ENCODE assay signal across 22 cellular contexts in genomic region chr1:8362701-8363101, GRCh38. TPM values are rescaled to one million over a fixed set of nuclear protein-coding genes. Genes with fewer than 3 reads are reported as not detected.
A peak's percentile ranks its signal among the peaks of the same experiment; 100 is the strongest.
DNase-seq lines count a peak whose midpoint lies in the region; ATAC-seq and TF ChIP-seq lines count a peak whose summit lies in the region.
"Had no signal": no experiment of that assay in that cellular context is flagged by ENCODE, and none has a peak within 500 bp of the region (broad histone marks: within the 10 kb centered on the region; RNA-seq: fewer than 3 reads in every experiment).

No MANE protein-coding gene starts in this region.

- H3K27me3 ChIP-seq in heart left ventricle = no peaks in the 10 kb centered on the region
- no peaks in the 10 kb centered on the region for H3K27me3 ChIP-seq in tibial artery
- H3K27me3 ChIP-seq: right lobe of liver had no signal

- WGBS in heart left ventricle, 4 donors = 83 to 93% (median 85%) methylated on average over 8 to 13 of the region's 13 CpGs

- peaks cover 87% of the 10 kb centered on the region for H3K36me3 Mint-ChIP-seq in activated T-cell treated with anti-CD3 and anti-CD28 coated beads, Interleukin-2, amount 50 U/mL, for 24 hours (ENCODE audit: low read depth)
- peaks cover 29% of the 10 kb centered on the region for H3K36me3 Mint-ChIP-seq in activated T-cell treated with anti-CD3 and anti-CD28 coated beads, Interleukin-2, amount 50 U/mL, for 4 hours (ENCODE audit: insufficient read depth)
- H3K36me3 Mint-ChIP-seq in progenitor cell of endocrine pancreas (ENCODE audit: insufficient read depth) = peaks cover 27% of the 10 kb centered on the region

- no peak for DNase-seq in activated T-cell treated with anti-CD3 and anti-CD28 coated beads, Interleukin-2, amount 50 U/mL, for 24 hours
- no peak for DNase-seq in activated T-cell treated with anti-CD3 and anti-CD28 coated beads, Interleukin-2, amount 50 U/mL, for 4 hours
- DNase-seq in heart left ventricle (peak in 2 of 5 donors; percentile 5 to 65), progenitor cell of endocrine pancreas (ENCODE audit: low spot score, unreplicated experiment) (no peak), tibial artery (peak in 1 of 2 donors; percentile 65), inferior parietal cortex (ENCODE audit: extremely low spot score) (no peak), SKM-1 (lab: John Stamatoyannopoulos, UW; ENCODE audit: unreplicated experiment) (no peak)
- DNase-seq: 8988T; activated CD4-positive, CD25-positive, alpha-beta regulatory T cell treated with anti-CD3 and anti-CD28 coated beads, Interleukin-2, amount 50 U/mL, for 72 hours; activated CD8-positive, alpha-beta T cell treated with anti-CD3 and anti-CD28 coated beads, Interleukin-2, amount 10 ng/mL, durations not matched to agents 7 days and 5 days; activated naive CD4-positive, alpha-beta T cell treated with anti-CD3 and anti-CD28 coated beads, Interleukin-2, amount 50 U/mL, for 16 hours; cerebellar nuclear complex; GF-D8; Karpas-422; left colon; NCI-H146; NCI-H524; PC-3; right lobe of liver; SHP77 treated with DMSO at 0.1 percent for 48 hours had no signal

- intact Hi-C loops in heart left ventricle (cut with DNase I) (loop anchor here in 3 of 10 donors (2.0 to 10.0 kb wide), 3 partner anchors 52 to 362 kb away; no protein-coding TSS in a partner anchor), tibial artery (cut with DNase I; ENCODE audit: low total_unique reads) (no loop called here)

- H3K4me3 ChIP-seq in heart left ventricle (no peak overlapping the region), tibial artery (no peak overlapping the region)
- H3K4me3 ChIP-seq: right lobe of liver had no signal

- H3K9me3 ChIP-seq in heart left ventricle = no peaks in the 10 kb centered on the region
- no peaks in the 10 kb centered on the region for H3K9me3 ChIP-seq in tibial artery
- H3K9me3 ChIP-seq: right lobe of liver had no signal

- no peak overlapping the region for H3K4me3 Mint-ChIP-seq in activated T-cell treated with anti-CD3 and anti-CD28 coated beads, Interleukin-2, amount 50 U/mL, for 24 hours
- H3K4me3 Mint-ChIP-seq in activated T-cell treated with anti-CD3 and anti-CD28 coated beads, Interleukin-2, amount 50 U/mL, for 4 hours = no peak overlapping the region
- no peak overlapping the region for H3K4me3 Mint-ChIP-seq in progenitor cell of endocrine pancreas (ENCODE audit: low read depth)
- H3K4me3 Mint-ChIP-seq: activated CD8-positive, alpha-beta T cell treated with anti-CD3 and anti-CD28 coated beads, Interleukin-2, amount 10 ng/mL, durations not matched to agents 7 days and 5 days had no signal

- no peaks in the 10 kb centered on the region for H3K9me3 Mint-ChIP-seq in activated T-cell treated with anti-CD3 and anti-CD28 coated beads, Interleukin-2, amount 50 U/mL, for 24 hours
- no peaks in the 10 kb centered on the region for H3K9me3 Mint-ChIP-seq in activated T-cell treated with anti-CD3 and anti-CD28 coated beads, Interleukin-2, amount 50 U/mL, for 4 hours
- no peaks in the 10 kb centered on the region for H3K9me3 Mint-ChIP-seq in progenitor cell of endocrine pancreas (ENCODE audit: low read depth)

- H3K36me3 ChIP-seq in heart left ventricle (peaks cover 0 to 91% (median 69%) of the 10 kb centered on the region in 9 donors), tibial artery (peaks cover 60 to 89% (median 81%) of the 10 kb centered on the region in 3 donors)

- TF ChIP-seq CTCF in heart left ventricle (IDR thresholded peaks at IDR 0.05) (no peak), progenitor cell of endocrine pancreas (IDR thresholded peaks at IDR 0.05; ENCODE audit: unreplicated experiment) (no peak), tibial artery (IDR thresholded peaks at IDR 0.05) (no peak)

- H3K27me3 Mint-ChIP-seq in activated T-cell treated with anti-CD3 and anti-CD28 coated beads, Interleukin-2, amount 50 U/mL, for 24 hours = no peaks in the 10 kb centered on the region
- H3K27me3 Mint-ChIP-seq in activated T-cell treated with anti-CD3 and anti-CD28 coated beads, Interleukin-2, amount 50 U/mL, for 4 hours (ENCODE audit: low read depth) = no peaks in the 10 kb centered on the region
- H3K27me3 Mint-ChIP-seq in progenitor cell of endocrine pancreas = no peaks in the 10 kb centered on the region

- H3K27ac ChIP-seq in heart left ventricle (peak overlapping the region in 11 of 12 donors; percentile 24 to 93 (median 72)), tibial artery (peak overlapping the region; percentile 19 to 23)
- H3K27ac ChIP-seq: HL-60, right lobe of liver had no signal

- no peak for TF ChIP-seq POLR2A in heart left ventricle (IDR thresholded peaks at IDR 0.05)

- no peak for ATAC-seq in activated T-cell treated with anti-CD3 and anti-CD28 coated beads, Interleukin-2, amount 50 U/mL, for 4 hours
- ATAC-seq in heart left ventricle (peak; percentile 8 to 49 (median 28)), GM19397 (IDR thresholded peaks at IDR 0.05; ENCODE audit: unreplicated experiment) (no peak)
- ATAC-seq: activated CD8-positive, alpha-beta T cell treated with anti-CD3 and anti-CD28 coated beads, Interleukin-2, amount 10 ng/mL, durations not matched to agents 7 days and 5 days; left colon; PC-3; right lobe of liver had no signal

- H3K4me1 ChIP-seq in heart left ventricle = peaks cover 4 to 64% (median 53%) of the 10 kb centered on the region in 12 donors
- H3K4me1 ChIP-seq in tibial artery = peaks cover 0 to 47% (median 43%) of the 10 kb centered on the region in 4 donors

- H3K4me1 Mint-ChIP-seq in activated T-cell treated with anti-CD3 and anti-CD28 coated beads, Interleukin-2, amount 50 U/mL, for 24 hours (ENCODE audit: low read depth) = peaks cover 7% of the 10 kb centered on the region
- H3K4me1 Mint-ChIP-seq in activated T-cell treated with anti-CD3 and anti-CD28 coated beads, Interleukin-2, amount 50 U/mL, for 4 hours (ENCODE audit: low read depth) = peaks cover 5% of the 10 kb centered on the region
- H3K4me1 Mint-ChIP-seq in progenitor cell of endocrine pancreas (ENCODE audit: low read depth) = peaks cover 15% of the 10 kb centered on the region

- peak overlapping the region; percentile 41 for H3K27ac Mint-ChIP-seq in activated T-cell treated with anti-CD3 and anti-CD28 coated beads, Interleukin-2, amount 50 U/mL, for 24 hours
- peak overlapping the region; percentile 67 for H3K27ac Mint-ChIP-seq in progenitor cell of endocrine pancreas
- H3K27ac Mint-ChIP-seq: activated CD8-positive, alpha-beta T cell treated with anti-CD3 and anti-CD28 coated beads, Interleukin-2, amount 10 ng/mL, durations not matched to agents 7 days and 5 days had no signal

RNA-seq across cellular contexts. Expression of gene SLC45A1, which starts 44.8 kb away (rescaled TPM):
- total RNA-seq in activated T-cell treated with anti-CD3 and anti-CD28 coated beads, Interleukin-2, amount 50 U/mL, for 4 hours = under 1 TPM; 0.38 to 0.61 (median 0.46) TPM
- total RNA-seq in heart left ventricle (1 to 10 TPM in 7 of 9 donors, under 1 TPM in 2; 0.61 to 6.2 (median 1.6) TPM), progenitor cell of endocrine pancreas (0.60 and 0.86 TPM in 2 replicates)
- 1 to 10 TPM; 1.3 to 2.9 TPM for polyA plus RNA-seq in heart left ventricle

Comparison
In these comparisons a context has a peak if more than half of its experiments do, and no peak if none do; other contexts are left out.
1. ATAC-seq: peak in heart left ventricle (4 of 4); none in activated T-cell treated with anti-CD3 and anti-CD28 coated beads, Interleukin-2, amount 50 U/mL, for 4 hours (0 of 2) and GM19397 (single experiment).